In genomic region chr3:74613566-74613965, GRCh38 we compare ENCODE assay signal across 9 cellular contexts. TPM values are rescaled to one million over a fixed set of nuclear protein-coding genes. Genes with fewer than 3 reads are reported as not detected.
A peak's percentile ranks its signal among the peaks of the same experiment; 100 is the strongest.
DNase-seq lines count a peak whose midpoint lies in the region; ATAC-seq and TF ChIP-seq lines count a peak whose summit lies in the region.
"Had no signal": no experiment of that assay in that cellular context is flagged by ENCODE, and none has a peak within 500 bp of the region (broad histone marks: within the 10 kb centered on the region; RNA-seq: fewer than 3 reads in every experiment).

No MANE protein-coding gene starts in this region.

- no peaks in the 10 kb centered on the region for H3K4me1 ChIP-seq in NT2/D1 (ENCODE audit: insufficient read depth, insufficient read length)
- H3K4me1 ChIP-seq in osteoblast (ENCODE audit: insufficient read depth, low read length), result no peaks in the 10 kb centered on the region
- H3K4me1 ChIP-seq in naive thymus-derived CD4-positive, alpha-beta T cell (ENCODE audit: control insufficient read depth in 2 of 2, insufficient read depth in 2 of 2, low read length in 2 of 2), result no peaks in the 10 kb centered on the region
- H3K4me1 ChIP-seq: Caco-2 had no signal

- no peak for ATAC-seq in naive thymus-derived CD4-positive, alpha-beta T cell

- no peaks in the 10 kb centered on the region for H3K4me1 Mint-ChIP-seq in naive thymus-derived CD4-positive, alpha-beta T cell

- H3K4me3 Mint-ChIP-seq in naive thymus-derived CD4-positive, alpha-beta T cell, result no peak overlapping the region

- no peak overlapping the region for H3K27ac Mint-ChIP-seq in naive thymus-derived CD4-positive, alpha-beta T cell

- H3K9me3 ChIP-seq in NT2/D1 (ENCODE audit: insufficient read depth, low read length) (no peaks in the 10 kb centered on the region), osteoblast (ENCODE audit: low read depth, low read length) (no peaks in the 10 kb centered on the region)
- H3K9me3 ChIP-seq in naive thymus-derived CD4-positive, alpha-beta T cell (ENCODE audit: control insufficient read depth in 2 of 3, low read length in 3 of 3), result no peaks in the 10 kb centered on the region
- H3K9me3 ChIP-seq: Caco-2 had no signal

- H3K4me2 ChIP-seq in osteoblast (ENCODE audit: insufficient read depth, low read length), result no peak overlapping the region

- peaks cover 53% of the 10 kb centered on the region for H3K27me3 ChIP-seq in NT2/D1 (ENCODE audit: insufficient read depth, insufficient read length)
- peaks cover 3% of the 10 kb centered on the region for H3K27me3 ChIP-seq in osteoblast (ENCODE audit: insufficient read depth, low read length)
- no peaks in the 10 kb centered on the region for H3K27me3 ChIP-seq in naive thymus-derived CD4-positive, alpha-beta T cell (ENCODE audit: control insufficient read depth in 2 of 2, insufficient read depth in 2 of 2, low read length in 2 of 2)

- no peak overlapping the region for H3K27ac ChIP-seq in osteoblast (ENCODE audit: low read depth, low read length)
- no peak overlapping the region for H3K27ac ChIP-seq in naive thymus-derived CD4-positive, alpha-beta T cell (ENCODE audit: low read depth, low read length)

- intact Hi-C loops in naive thymus-derived CD4-positive, alpha-beta T cell (cut with micrococcal nuclease), result no loop called here

- CTCF ChIA-PET in AG04449 (lab: Yijun Ruan, JAX), result interaction anchor here (0.8 to 1.5 kb wide), 5 partner anchors 15 to 347 kb away, joined by 3 to 5 read pairs (median 3); no protein-coding TSS in a partner anchor
- CTCF ChIA-PET in naive thymus-derived CD4-positive, alpha-beta T cell (lab: Charles Lee), result no interaction called here

- H3K9me3 Mint-ChIP-seq in naive thymus-derived CD4-positive, alpha-beta T cell, result peaks cover 1 to 22% (median 7%) of the 10 kb centered on the region in 11 donors

- peak overlapping the region; percentile 27 for H3K9ac ChIP-seq in NT2/D1 (ENCODE audit: insufficient read length, low read depth)

- H3K4me3 ChIP-seq in AG04449 (ENCODE audit: low read depth, low read length) (peak overlapping the region; percentile 69), NT2/D1 (ENCODE audit: insufficient read length, low read depth) (peak overlapping the region; percentile 45), fibroblast of the aortic adventitia (ENCODE audit: low read depth, low read length) (peak overlapping the region; percentile 74), osteoblast (ENCODE audit: insufficient read depth, low read length) (no peak overlapping the region)
- no peak overlapping the region for H3K4me3 ChIP-seq in naive thymus-derived CD4-positive, alpha-beta T cell (ENCODE audit: low read length)

- H3K36me3 ChIP-seq in NT2/D1 (ENCODE audit: insufficient read depth, insufficient read length, low read length), result no peaks in the 10 kb centered on the region
- no peaks in the 10 kb centered on the region for H3K36me3 ChIP-seq in osteoblast (ENCODE audit: insufficient read depth, low read length)
- H3K36me3 ChIP-seq in naive thymus-derived CD4-positive, alpha-beta T cell (ENCODE audit: control insufficient read depth in 2 of 3, insufficient read depth in 3 of 3, low read length in 3 of 3), result no peaks in the 10 kb centered on the region

- H3K27me3 Mint-ChIP-seq in naive thymus-derived CD4-positive, alpha-beta T cell, result peaks cover 15 to 35% (median 31%) of the 10 kb centered on the region in 5 donors

- DNase-seq in AG04449 (ENCODE audit: low read depth, low spot score), result no peak
- no peak for DNase-seq in NT2/D1 (ENCODE audit: low read depth, low spot score)
- DNase-seq in fibroblast of the aortic adventitia (ENCODE audit: low read depth), result no peak
- peak; percentile 63 for DNase-seq in osteoblast (ENCODE audit: insufficient read length, low spot score, missing footprints)
- DNase-seq in T-helper 1 cell, result no peak
- no peak for DNase-seq in naive thymus-derived CD4-positive, alpha-beta T cell
- DNase-seq in activated CD8-positive, alpha-beta memory T cell treated with anti-CD3 and anti-CD28 coated beads, Interleukin-2, amount 50 U/mL, for 4 hours, result no peak
- DNase-seq in glomerular visceral epithelial cell (ENCODE audit: extremely low spot score), result no peak
- DNase-seq: Caco-2 had no signal

- no peak overlapping the region for H2AFZ ChIP-seq in osteoblast (ENCODE audit: low read length)

- H3K36me3 Mint-ChIP-seq in naive thymus-derived CD4-positive, alpha-beta T cell, result no peaks in the 10 kb centered on the region

- H4K20me1 ChIP-seq in osteoblast (ENCODE audit: insufficient read depth, low read length), result no peaks in the 10 kb centered on the region

- TF ChIP-seq CTCF in AG04449 (IDR thresholded peaks at IDR 0.05; ENCODE audit: insufficient read depth, low read length, missing control alignments) (no peak), fibroblast of the aortic adventitia (IDR thresholded peaks at IDR 0.05; ENCODE audit: insufficient read depth, low read length) (no peak), osteoblast (IDR thresholded peaks at IDR 0.05; ENCODE audit: extremely low read depth, low read depth, low read length) (no peak)

- H3K79me2 ChIP-seq in osteoblast (ENCODE audit: insufficient read depth, low read length), result no peaks in the 10 kb centered on the region

- POLR2A ChIA-PET in AG04449 (lab: Yijun Ruan, JAX), result no interaction called here
- POLR2A ChIA-PET in naive thymus-derived CD4-positive, alpha-beta T cell (lab: Charles Lee), result no interaction called here

RNA-seq across cellular contexts. Expression of gene CNTN3, which starts 0.9 kb away (rescaled TPM):
- 0.74 and 2.4 TPM in 2 replicates for total RNA-seq in fibroblast of the aortic adventitia (ENCODE audit: low replicate concordance)
- 0.29 and 0.36 TPM in 2 replicates for total RNA-seq in osteoblast
- not detected for total RNA-seq in naive thymus-derived CD4-positive, alpha-beta T cell
- not detected for polyA plus RNA-seq in naive thymus-derived CD4-positive, alpha-beta T cell
- total RNA-seq: Caco-2 had no signal

Comparison
In these comparisons a context has a peak if more than half of its experiments do, and no peak if none do; other contexts are left out.
1. H3K4me3 ChIP-seq: peak in AG04449 (single experiment), NT2/D1 (single experiment) and fibroblast of the aortic adventitia (single experiment); none in osteoblast (single experiment) and naive thymus-derived CD4-positive, alpha-beta T cell (single experiment).